1 cellular context compared by ENCODE assay signal in the genomic region with DNA sequence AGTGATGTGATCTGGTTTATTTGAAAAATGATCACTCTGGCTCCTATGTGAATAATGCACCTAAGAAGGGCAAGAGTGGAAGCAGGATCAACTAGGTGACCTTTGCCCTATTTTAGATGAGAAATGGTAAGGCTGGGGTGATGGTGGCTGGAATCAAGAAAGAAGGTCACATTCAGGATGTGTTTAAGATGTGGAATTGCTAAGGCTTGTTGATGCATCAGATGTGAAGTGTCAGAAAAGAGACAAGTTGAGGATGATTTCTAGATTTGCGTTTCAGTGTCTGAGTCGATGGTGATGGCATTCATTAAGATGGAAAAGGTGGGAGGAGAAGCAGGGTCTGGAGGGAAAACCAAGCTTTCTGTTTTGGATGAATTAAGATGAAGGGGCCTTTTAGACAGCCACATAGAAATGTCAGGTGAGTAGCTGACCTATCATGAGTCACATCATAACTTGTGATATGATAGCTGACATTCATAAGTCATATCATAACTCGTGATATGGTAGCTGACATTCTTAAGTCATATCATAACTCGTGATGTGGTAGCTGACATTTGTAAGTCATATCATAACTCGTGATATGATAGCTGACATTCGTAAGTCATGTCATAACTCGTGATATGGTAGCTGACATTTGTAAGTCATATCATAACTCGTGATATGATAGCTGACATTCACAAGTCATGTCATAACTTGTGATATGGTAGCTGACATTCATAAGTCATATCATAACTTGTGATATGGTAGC.
TF ChIP-seq lines count a peak whose summit lies in the region.

No MANE protein-coding gene starts in this region.

TF ChIP-seq in K562, 482 proteins besides CTCF, POLR2A, EP300 and RAD21:
- TF ChIP-seq, protein P1, sequence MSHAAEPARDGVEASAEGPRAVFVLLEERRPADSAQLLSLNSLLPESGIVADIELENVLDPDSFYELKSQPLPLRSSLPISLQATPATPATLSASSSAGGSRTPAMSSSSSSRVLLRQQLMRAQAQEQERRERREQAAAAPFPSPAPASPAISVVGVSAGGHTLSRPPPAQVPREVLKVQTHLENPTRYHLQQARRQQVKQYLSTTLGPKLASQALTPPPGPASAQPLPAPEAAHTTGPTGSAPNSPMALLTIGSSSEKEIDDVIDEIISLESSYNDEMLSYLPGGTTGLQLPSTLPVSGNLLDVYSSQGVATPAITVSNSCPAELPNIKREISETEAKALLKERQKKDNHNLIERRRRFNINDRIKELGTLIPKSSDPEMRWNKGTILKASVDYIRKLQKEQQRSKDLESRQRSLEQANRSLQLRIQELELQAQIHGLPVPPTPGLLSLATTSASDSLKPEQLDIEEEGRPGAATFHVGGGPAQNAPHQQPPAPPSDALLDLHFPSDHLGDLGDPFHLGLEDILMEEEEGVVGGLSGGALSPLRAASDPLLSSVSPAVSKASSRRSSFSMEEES (CRISPR knock-in tag; IDR thresholded peaks at IDR 0.05) = 0 out of 2 replicates have a peak, but pooled peaks have one; percentile 13
- TF ChIP-seq, protein P2, sequence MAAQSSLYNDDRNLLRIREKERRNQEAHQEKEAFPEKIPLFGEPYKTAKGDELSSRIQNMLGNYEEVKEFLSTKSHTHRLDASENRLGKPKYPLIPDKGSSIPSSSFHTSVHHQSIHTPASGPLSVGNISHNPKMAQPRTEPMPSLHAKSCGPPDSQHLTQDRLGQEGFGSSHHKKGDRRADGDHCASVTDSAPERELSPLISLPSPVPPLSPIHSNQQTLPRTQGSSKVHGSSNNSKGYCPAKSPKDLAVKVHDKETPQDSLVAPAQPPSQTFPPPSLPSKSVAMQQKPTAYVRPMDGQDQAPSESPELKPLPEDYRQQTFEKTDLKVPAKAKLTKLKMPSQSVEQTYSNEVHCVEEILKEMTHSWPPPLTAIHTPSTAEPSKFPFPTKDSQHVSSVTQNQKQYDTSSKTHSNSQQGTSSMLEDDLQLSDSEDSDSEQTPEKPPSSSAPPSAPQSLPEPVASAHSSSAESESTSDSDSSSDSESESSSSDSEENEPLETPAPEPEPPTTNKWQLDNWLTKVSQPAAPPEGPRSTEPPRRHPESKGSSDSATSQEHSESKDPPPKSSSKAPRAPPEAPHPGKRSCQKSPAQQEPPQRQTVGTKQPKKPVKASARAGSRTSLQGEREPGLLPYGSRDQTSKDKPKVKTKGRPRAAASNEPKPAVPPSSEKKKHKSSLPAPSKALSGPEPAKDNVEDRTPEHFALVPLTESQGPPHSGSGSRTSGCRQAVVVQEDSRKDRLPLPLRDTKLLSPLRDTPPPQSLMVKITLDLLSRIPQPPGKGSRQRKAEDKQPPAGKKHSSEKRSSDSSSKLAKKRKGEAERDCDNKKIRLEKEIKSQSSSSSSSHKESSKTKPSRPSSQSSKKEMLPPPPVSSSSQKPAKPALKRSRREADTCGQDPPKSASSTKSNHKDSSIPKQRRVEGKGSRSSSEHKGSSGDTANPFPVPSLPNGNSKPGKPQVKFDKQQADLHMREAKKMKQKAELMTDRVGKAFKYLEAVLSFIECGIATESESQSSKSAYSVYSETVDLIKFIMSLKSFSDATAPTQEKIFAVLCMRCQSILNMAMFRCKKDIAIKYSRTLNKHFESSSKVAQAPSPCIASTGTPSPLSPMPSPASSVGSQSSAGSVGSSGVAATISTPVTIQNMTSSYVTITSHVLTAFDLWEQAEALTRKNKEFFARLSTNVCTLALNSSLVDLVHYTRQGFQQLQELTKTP (IDR thresholded peaks at IDR 0.05; ENCODE audit: low read depth in 1 of 2, partially characterized antibody in 2 of 2) = no peak
- TF ChIP-seq NFE2L1 (tag; IDR thresholded peaks at IDR 0.05; ENCODE audit: borderline replicate concordance, low read depth) = no peak
